3 cellular contexts compared by ENCODE assay signal in genomic region chr1:25414581-25414980, GRCh38. TPM values are rescaled to one million over a fixed set of nuclear protein-coding genes. Genes with fewer than 3 reads are reported as not detected.
"Had no signal": no experiment of that assay in that cellular context is flagged by ENCODE, and none has a peak within 500 bp of the region (broad histone marks: within the 10 kb centered on the region; RNA-seq: fewer than 3 reads in every experiment).

No MANE protein-coding gene starts in this region.

RNA-seq across cellular contexts. Expression of gene RHCE, which starts 6.0 kb away (rescaled TPM):
- total RNA-seq: activated B cell treated with CpG ODN at 0.5 μM for 24 hours; activated T-helper 1 cell treated with anti-CD3 and anti-CD28 coated beads, Interleukin-12 subunit alpha, Interleukin-12 subunit beta, Interleukin-2, Interleukin-4 antibody, amounts not matched to agents 30 ng/mL and 10 ng/mL and 1 ng/mL, durations not matched to agents 14 hours and 24 hours and 36 hours had no signal
- polyA plus RNA-seq: aorta had no signal
